ENCODE assay signal across 8 cellular contexts in genomic region chr1:182446033-182446669, GRCh38. TPM values are rescaled to one million over a fixed set of nuclear protein-coding genes. Genes with fewer than 3 reads are reported as not detected.
A peak's percentile ranks its signal among the peaks of the same experiment; 100 is the strongest.
DNase-seq lines count a peak whose midpoint lies in the region; ATAC-seq, FAIRE-seq and TF ChIP-seq lines count a peak whose summit lies in the region.

No MANE protein-coding gene starts in this region.

- 0% methylated on average over 3 of the region's 3 CpGs for WGBS in A549 (ENCODE audit: missing lambda C conversion rate)
- WGBS in heart left ventricle, 4 donors: 1 to 3% (median 2%) methylated on average over 3 of the region's 3 CpGs
- WGBS in smooth muscle cell (ENCODE audit: low lambda C conversion rate): 5% methylated on average over 3 of the region's 3 CpGs

- intact Hi-C loops in heart left ventricle (cut with DNase I): loop anchor here (5.0 to 10.0 kb wide), 5 partner anchors 139 to 341 kb away; partner anchors contain the start of genes NPL (in 6 of the 10) and RNASEL (in 1 of the 10)

- H4K20me1 ChIP-seq in smooth muscle cell (ENCODE audit: low read depth): no peaks in the 10 kb centered on the region

- H3K4me1 ChIP-seq in A549: no peaks in the 10 kb centered on the region
- peaks cover 0 to 6% (median 0%) of the 10 kb centered on the region in 12 donors for H3K4me1 ChIP-seq in heart left ventricle
- H3K4me1 ChIP-seq in smooth muscle cell (ENCODE audit: low read depth): no peaks in the 10 kb centered on the region

- peak; percentile 53 to 55 for DNase-seq in A549 (ENCODE audit: low read depth in 1 of 2, low spot score in 1 of 2)
- peak; percentile 38 for DNase-seq in NCI-H345 treated with DMSO at 0.1 percent for 48 hours (lab: John Stamatoyannopoulos, UW; ENCODE audit: unreplicated experiment)
- DNase-seq in activated CD4-positive, alpha-beta T cell treated with anti-CD3 and anti-CD28 coated beads, Interleukin-2, amount 50 U/mL, for 48 hours: peak; percentile 5 to 20
- DNase-seq in heart left ventricle: no peak
- no peak for DNase-seq in smooth muscle cell (lab: John Stamatoyannopoulos, UW; ENCODE audit: unreplicated experiment)

- CTCF ChIA-PET in A549 (lab: Yijun Ruan, JAX): interaction anchor here (0.7 kb wide), 1 partner anchor 67 kb away, joined by 3 read pairs; no protein-coding TSS in a partner anchor

- peak; percentile 73 for TF ChIP-seq CTCF in A549 (IDR thresholded peaks at IDR 0.05)
- peak; percentile 46 to 72 (median 58) for TF ChIP-seq CTCF in heart left ventricle (IDR thresholded peaks at IDR 0.05)
- TF ChIP-seq CTCF in smooth muscle cell (IDR thresholded peaks at IDR 0.05; ENCODE audit: borderline replicate concordance, insufficient read depth, poor library complexity, severe bottlenecking): peak; percentile 71

- FAIRE-seq in A549 (lab: Jason Lieb, UNC) (peak; percentile 46), G401.6 (lab: Jason Lieb, UNC) (peak; percentile 90)

- TF ChIP-seq EP300 in A549 (IDR thresholded peaks at IDR 0.05): no peak

- H3K79me2 ChIP-seq in smooth muscle cell (ENCODE audit: low read depth): no peaks in the 10 kb centered on the region

- no peak overlapping the region for H3K9ac ChIP-seq in smooth muscle cell (ENCODE audit: low read depth)

- ATAC-seq in A549 (peak; percentile 70 to 84; a peak in 4 of 6 replicates), HG03064 (IDR thresholded peaks at IDR 0.05; ENCODE audit: low read depth, unreplicated experiment) (peak; percentile 60), heart left ventricle (peak in 1 of 4 donors; percentile 65), GM18861 (IDR thresholded peaks at IDR 0.05; ENCODE audit: unreplicated experiment) (no peak)

- no peak overlapping the region for H3K27ac ChIP-seq in A549
- no peak overlapping the region for H3K27ac ChIP-seq in heart left ventricle
- H3K27ac ChIP-seq in smooth muscle cell (ENCODE audit: low read depth): no peak overlapping the region

- H3K4me2 ChIP-seq in A549 (peak overlapping the region; percentile 35; the same call in 1 of the 3 replicates), smooth muscle cell (no peak overlapping the region)

- peak; percentile 65 for TF ChIP-seq RAD21 in A549 (conservative IDR thresholded peaks at IDR 0.05 in 1 of 2, IDR thresholded peaks at IDR 0.05 in 1 of 2)

- H3K27me3 ChIP-seq in heart left ventricle (no peaks in the 10 kb centered on the region), smooth muscle cell (ENCODE audit: low read depth) (no peaks in the 10 kb centered on the region)

- H3F3A ChIP-seq in smooth muscle cell (ENCODE audit: low read depth): no peaks in the 10 kb centered on the region

- TF ChIP-seq POLR2A in A549 (IDR thresholded peaks at IDR 0.05; ENCODE audit: low read length) (no peak), heart left ventricle (IDR thresholded peaks at IDR 0.05) (no peak)

- POLR2A ChIA-PET in A549 (lab: Yijun Ruan, JAX): no interaction called here

- H3K9me3 ChIP-seq in A549 (no peaks in the 10 kb centered on the region), heart left ventricle (no peaks in the 10 kb centered on the region), smooth muscle cell (replicated peaks; ENCODE audit: low read depth) (no peaks in the 10 kb centered on the region)

- peak overlapping the region; percentile 17 for H2AFZ ChIP-seq in smooth muscle cell (ENCODE audit: low read depth)

- H3K4me3 ChIP-seq in A549: no peak overlapping the region
- H3K4me3 ChIP-seq in heart left ventricle: no peak overlapping the region
- H3K4me3 ChIP-seq in smooth muscle cell: no peak overlapping the region

- H3K36me3 ChIP-seq in heart left ventricle: no peaks in the 10 kb centered on the region
- H3K36me3 ChIP-seq in smooth muscle cell (ENCODE audit: low read depth): no peaks in the 10 kb centered on the region

TF ChIP-seq in A549, 52 proteins besides CTCF, POLR2A, EP300 and RAD21:
- no peak for TF ChIP-seq NPAS2 (CRISPR knock-in tag; IDR thresholded peaks at IDR 0.05; ENCODE audit: borderline replicate concordance)
- TF ChIP-seq SMC3 (IDR thresholded peaks at IDR 0.05): peak; percentile 59; the same call in 2 of the 3 replicates
TF ChIP-seq in A549: peak in this region for 1.

RNA-seq across cellular contexts. Expression of gene RGSL1, which starts 3.8 kb away (rescaled TPM):
- not detected in 2 replicates for polyA plus RNA-seq in A549 (2011; rRNA removed)
- not detected in 2 replicates for polyA plus RNA-seq in A549 (2012; cell fraction: cytosol; rRNA removed)
- not detected in 2 replicates for polyA plus RNA-seq in A549 (2012; cell fraction: nucleus; rRNA removed)
- not detected in 3 replicates for polyA plus RNA-seq in A549 (2017; fragmentation: RNase III; extraction: RNeasy Plus Mini Kit Qiagen cat#74134 plus additional on column Dnase treatment)
- not detected in 2 replicates for polyA minus RNA-seq in A549 (2011; rRNA and poly(A)+ RNA removed)
- total RNA-seq in heart left ventricle: not detected
- polyA plus RNA-seq in heart left ventricle: not detected
- not detected in 2 replicates for total RNA-seq in smooth muscle cell
- not detected in 2 replicates for polyA plus RNA-seq in smooth muscle cell

RNA-seq across cellular contexts. Expression of gene TEDDM1, which starts 45.7 kb away (rescaled TPM):
- polyA plus RNA-seq in A549 (2011; rRNA removed) (not detected in 2 replicates), A549 (2017; fragmentation: RNase III; extraction: RNeasy Plus Mini Kit Qiagen cat#74134 plus additional on column Dnase treatment) (not detected in 3 replicates), heart left ventricle (not detected), smooth muscle cell (not detected in 2 replicates)
- polyA plus RNA-seq in A549 (2012; cell fraction: cytosol; rRNA removed): not detected in 2 replicates
- not detected in 2 replicates for polyA plus RNA-seq in A549 (2012; cell fraction: nucleus; rRNA removed)
- polyA minus RNA-seq in A549 (2011; rRNA and poly(A)+ RNA removed): not detected in 2 replicates
- total RNA-seq in heart left ventricle (not detected), smooth muscle cell (not detected in 2 replicates)

RNA-seq across cellular contexts. Expression of gene GLUL, which starts 54.6 kb away (rescaled TPM):
- polyA plus RNA-seq in A549 (2011; rRNA removed) (33.0 and 41.7 TPM in 2 replicates), A549 (2017; fragmentation: RNase III; extraction: RNeasy Plus Mini Kit Qiagen cat#74134 plus additional on column Dnase treatment) (16.3 to 26.9 TPM (median 24.2 TPM) in 3 replicates), heart left ventricle (1,000 to 10,000 TPM in 1 of 2 donors, 10 to 100 TPM in 1; 92.6 to 1,145 TPM), smooth muscle cell (104 and 127 TPM in 2 replicates)
- polyA plus RNA-seq in A549 (2012; cell fraction: cytosol; rRNA removed): 20.1 and 25.7 TPM in 2 replicates
- 24.9 and 28.9 TPM in 2 replicates for polyA plus RNA-seq in A549 (2012; cell fraction: nucleus; rRNA removed)
- polyA minus RNA-seq in A549 (2011; rRNA and poly(A)+ RNA removed): 40.2 and 47.4 TPM in 2 replicates
- total RNA-seq in heart left ventricle (100 to 1,000 TPM; 276 to 965 (median 520) TPM), smooth muscle cell (108 and 133 TPM in 2 replicates)

Comparison
In these comparisons a context has a peak if more than half of its experiments do, and no peak if none do; other contexts are left out.
1. DNase-seq: peak in A549 (2 of 2), NCI-H345 treated with DMSO at 0.1 percent for 48 hours (single experiment) and activated CD4-positive, alpha-beta T cell treated with anti-CD3 and anti-CD28 coated beads, Interleukin-2, amount 50 U/mL, for 48 hours (2 of 2); none in heart left ventricle (0 of 5) and smooth muscle cell (single experiment).
2. Peak in every context shown above with its lines, with median percentiles within 50 percentile points of each other: CTCF ChIP-seq.